33 cellular contexts compared by ENCODE assay signal in genomic region chr5:108472237-108472636, GRCh38.
A peak's percentile ranks its signal among the peaks of the same experiment; 100 is the strongest.
DNase-seq lines count a peak whose midpoint lies in the region; ATAC-seq and TF ChIP-seq lines count a peak whose summit lies in the region.
"Had no signal": no experiment of that assay in that cellular context is flagged by ENCODE, and none has a peak within 500 bp of the region (broad histone marks: within the 10 kb centered on the region; RNA-seq: fewer than 3 reads in every experiment).

No MANE protein-coding gene starts in this region.

- H3K4me2 ChIP-seq in osteoblast (ENCODE audit: insufficient read depth, low read length), result no peak overlapping the region

- peak; percentile 10; the same call in 1 of the 3 replicates for ATAC-seq in RWPE2 (ENCODE audit: low read depth)
- ATAC-seq: effector memory CD8-positive, alpha-beta T cell; SK-N-SH treated with all-trans-retinoic acid at 6 μM for 48 hours; stimulated activated naive CD8-positive, alpha-beta T cell treated with anti-CD3 and anti-CD28 coated beads, Interleukin-15, amount 100 ng/mL, for 72 hours had no signal

- no peaks in the 10 kb centered on the region for H3K36me3 Mint-ChIP-seq in endodermal cell (ENCODE audit: low read depth)
- H3K36me3 Mint-ChIP-seq: CD8-positive, alpha-beta memory T cell had no signal

- H3K27ac Mint-ChIP-seq in endodermal cell, result no peak overlapping the region
- H3K27ac Mint-ChIP-seq: activated CD4-positive, alpha-beta T cell treated with anti-CD3 and anti-CD28 coated beads, Interleukin-2, amount 10 ng/mL, durations not matched to agents 7 days and 5 days; activated naive CD8-positive, alpha-beta T cell; B cell; CD8-positive, alpha-beta memory T cell; effector memory CD8-positive, alpha-beta T cell; stimulated activated naive CD8-positive, alpha-beta T cell treated with anti-CD3 and anti-CD28 coated beads, Interleukin-15, amount 100 ng/mL, for 72 hours had no signal

- H3K9me3 Mint-ChIP-seq in endodermal cell, result peaks cover 7% of the 10 kb centered on the region
- H3K9me3 Mint-ChIP-seq: activated CD4-positive, alpha-beta T cell treated with anti-CD3 and anti-CD28 coated beads, Interleukin-2, amount 10 ng/mL, durations not matched to agents 7 days and 5 days; effector memory CD8-positive, alpha-beta T cell had no signal

- H3K36me3 ChIP-seq in cardiac muscle cell, result no peaks in the 10 kb centered on the region
- no peaks in the 10 kb centered on the region for H3K36me3 ChIP-seq in right atrium auricular region
- H3K36me3 ChIP-seq in RWPE2 (ENCODE audit: low read depth), result no peaks in the 10 kb centered on the region
- no peaks in the 10 kb centered on the region for H3K36me3 ChIP-seq in osteoblast (ENCODE audit: insufficient read depth, low read length)
- H3K36me3 ChIP-seq in endodermal cell (ENCODE audit: control insufficient read depth, insufficient read depth, low read length), result no peaks in the 10 kb centered on the region
- H3K36me3 ChIP-seq: thoracic aorta had no signal

- no peak overlapping the region for H3K4me3 Mint-ChIP-seq in endodermal cell
- H3K4me3 Mint-ChIP-seq: activated CD4-positive, alpha-beta T cell treated with anti-CD3 and anti-CD28 coated beads, Interleukin-2, amount 10 ng/mL, durations not matched to agents 7 days and 5 days; activated naive CD8-positive, alpha-beta T cell; B cell; CD8-positive, alpha-beta memory T cell; effector memory CD8-positive, alpha-beta T cell; stimulated activated naive CD8-positive, alpha-beta T cell treated with anti-CD3 and anti-CD28 coated beads, Interleukin-15, amount 100 ng/mL, for 72 hours had no signal

- 78 to 100% methylated on average over 1 to 3 of the region's 3 CpGs for WGBS in endodermal cell (ENCODE audit: insufficient coverage in 1 of 2, insufficient read length in 1 of 2), 2 experiments

- H3K4me1 ChIP-seq in cardiac muscle cell (ENCODE audit: low read depth) (no peaks in the 10 kb centered on the region), right atrium auricular region (no peaks in the 10 kb centered on the region), RWPE2 (ENCODE audit: insufficient read depth, poor library complexity, severe bottlenecking) (no peaks in the 10 kb centered on the region), osteoblast (ENCODE audit: insufficient read depth, low read length) (no peaks in the 10 kb centered on the region), endodermal cell (ENCODE audit: control insufficient read depth, insufficient read depth, low read length) (no peaks in the 10 kb centered on the region)
- H3K4me1 ChIP-seq: parathyroid adenoma had no signal

- H3K4me3 ChIP-seq in cardiac muscle cell, result no peak overlapping the region
- no peak overlapping the region for H3K4me3 ChIP-seq in right atrium auricular region
- H3K4me3 ChIP-seq in RWPE2 (ENCODE audit: severe bottlenecking), result no peak overlapping the region
- H3K4me3 ChIP-seq in foreskin fibroblast (ENCODE audit: low read depth in 1 of 2, low read length in 2 of 2), result no peak overlapping the region
- no peak overlapping the region for H3K4me3 ChIP-seq in osteoblast (ENCODE audit: insufficient read depth, low read length)
- no peak overlapping the region for H3K4me3 ChIP-seq in endodermal cell (ENCODE audit: low read length)
- H3K4me3 ChIP-seq: thoracic aorta had no signal

- H2AFZ ChIP-seq in osteoblast (ENCODE audit: low read length), result peak overlapping the region; percentile 1
- H2AFZ ChIP-seq: parathyroid adenoma had no signal

- DNase-seq in cardiac muscle cell (ENCODE audit: low read depth in 1 of 2, low spot score in 1 of 2), result peak in 1 of 2 donors; percentile 29
- no peak for DNase-seq in right atrium auricular region (ENCODE audit: low spot score)
- no peak for DNase-seq in RWPE2 (ENCODE audit: low spot score)
- DNase-seq in foreskin fibroblast, result peak; percentile 14 to 47
- no peak for DNase-seq in osteoblast (ENCODE audit: insufficient read length, low spot score, missing footprints)
- DNase-seq in DMS114 treated with DMSO at 0.1 percent for 48 hours (lab: John Stamatoyannopoulos, UW; ENCODE audit: unreplicated experiment), result no peak
- DNase-seq in endodermal cell, result no peak
- DNase-seq in stimulated activated naive CD4-positive, alpha-beta T cell (lab: John Stamatoyannopoulos, UW), result no peak
- DNase-seq: 8988T; activated CD4-positive, alpha-beta T cell treated with anti-CD3 and anti-CD28 coated beads, Interleukin-2, amount 10 ng/mL, durations not matched to agents 7 days and 5 days; activated effector memory CD4-positive, alpha-beta T cell treated with anti-CD3 and anti-CD28 coated beads, Interleukin-2, amount 50 U/mL, for 16 hours; activated T-cell treated with anti-CD3 and anti-CD28 coated beads, Interleukin-2, amount 50 U/mL, for 1 hour; aorta; CD8-positive, alpha-beta memory T cell; central memory CD4-positive, alpha-beta T cell; DMS 273 treated with DMSO at 0.1 percent for 48 hours; effector memory CD8-positive, alpha-beta T cell; foreskin melanocyte; hippocampal formation; left cardiac atrium; mammary epithelial cell; NCI-H1417; NCI-H2081; NCI-H2227 treated with DMSO at 0.1 percent for 48 hours; NCI-H526; retina; stimulated activated CD4-positive, alpha-beta T cell treated with anti-CD3 and anti-CD28 coated beads, Interleukin-1b, Interleukin-23, amount 100 ng/mL, for 48 hours; stimulated activated naive CD8-positive, alpha-beta T cell treated with anti-CD3 and anti-CD28 coated beads, Interleukin-15, amount 100 ng/mL, for 72 hours had no signal

- peak overlapping the region; percentile 52 for H3K27ac ChIP-seq in cardiac muscle cell
- no peak overlapping the region for H3K27ac ChIP-seq in right atrium auricular region
- H3K27ac ChIP-seq in RWPE2 (ENCODE audit: poor library complexity, severe bottlenecking), result no peak overlapping the region
- H3K27ac ChIP-seq in osteoblast (ENCODE audit: low read depth, low read length), result no peak overlapping the region
- H3K27ac ChIP-seq in endodermal cell (ENCODE audit: low read depth, low read length), result no peak overlapping the region
- H3K27ac ChIP-seq: parathyroid adenoma, thoracic aorta had no signal

- H4K20me1 ChIP-seq in osteoblast (ENCODE audit: insufficient read depth, low read length), result no peaks in the 10 kb centered on the region

- H3K9me3 ChIP-seq in cardiac muscle cell (ENCODE audit: low read depth), result no peaks in the 10 kb centered on the region
- peaks cover 0 to 8% of the 10 kb centered on the region in 2 donors for H3K9me3 ChIP-seq in right atrium auricular region
- no peaks in the 10 kb centered on the region for H3K9me3 ChIP-seq in RWPE2 (ENCODE audit: severe bottlenecking)
- no peaks in the 10 kb centered on the region for H3K9me3 ChIP-seq in osteoblast (ENCODE audit: low read depth, low read length)
- H3K9me3 ChIP-seq in endodermal cell (ENCODE audit: control insufficient read depth, low read length), result peaks cover 17% of the 10 kb centered on the region
- H3K9me3 ChIP-seq: thoracic aorta had no signal

- no peaks in the 10 kb centered on the region for H3K27me3 Mint-ChIP-seq in endodermal cell (ENCODE audit: insufficient read depth)

- TF ChIP-seq CTCF in cardiac muscle cell (IDR thresholded peaks at IDR 0.05; ENCODE audit: low read depth, low read length) (no peak), right atrium auricular region (IDR thresholded peaks at IDR 0.05) (no peak), RWPE2 (IDR thresholded peaks at IDR 0.05; ENCODE audit: poor library complexity, severe bottlenecking) (no peak), foreskin fibroblast (IDR thresholded peaks at IDR 0.05; ENCODE audit: low read depth, low read length) (no peak), osteoblast (IDR thresholded peaks at IDR 0.05; ENCODE audit: extremely low read depth, low read depth, low read length) (no peak), endodermal cell (conservative IDR thresholded peaks at IDR 0.05) (no peak)

- H3K27me3 ChIP-seq in cardiac muscle cell (no peaks in the 10 kb centered on the region), right atrium auricular region (no peaks in the 10 kb centered on the region), RWPE2 (ENCODE audit: insufficient read depth, poor library complexity, severe bottlenecking) (peaks cover 11% of the 10 kb centered on the region), osteoblast (ENCODE audit: insufficient read depth, low read length) (no peaks in the 10 kb centered on the region), endodermal cell (ENCODE audit: control insufficient read depth, insufficient read depth, low read length, poor library complexity, severe bottlenecking) (no peaks in the 10 kb centered on the region)

- H3K9ac ChIP-seq in endodermal cell (ENCODE audit: extremely low read depth, low read length, poor library complexity, severe bottlenecking), result no peak overlapping the region
- H3K9ac ChIP-seq: parathyroid adenoma had no signal

- no peaks in the 10 kb centered on the region for H3K79me2 ChIP-seq in osteoblast (ENCODE audit: insufficient read depth, low read length)
- H3K79me2 ChIP-seq: parathyroid adenoma had no signal

- peaks cover 6% of the 10 kb centered on the region for H3K4me1 Mint-ChIP-seq in endodermal cell
- H3K4me1 Mint-ChIP-seq: activated CD4-positive, alpha-beta T cell treated with anti-CD3 and anti-CD28 coated beads, Interleukin-2, amount 10 ng/mL, durations not matched to agents 7 days and 5 days; B cell; CD8-positive, alpha-beta memory T cell; stimulated activated naive CD8-positive, alpha-beta T cell treated with anti-CD3 and anti-CD28 coated beads, Interleukin-15, amount 100 ng/mL, for 72 hours had no signal

Comparison
In these comparisons a context has a peak if more than half of its experiments do, and no peak if none do; other contexts are left out.
1. DNase-seq: peak in foreskin fibroblast (2 of 2); none in right atrium auricular region (single experiment), RWPE2 (single experiment), osteoblast (single experiment), DMS114 treated with DMSO at 0.1 percent for 48 hours (single experiment), endodermal cell (single experiment) and stimulated activated naive CD4-positive, alpha-beta T cell (0 of 6).